In genomic region chr1:230123280-230124186, GRCh38 we compare ENCODE assay signal across 1 cellular context.
TF ChIP-seq lines count a peak whose summit lies in the region.

No MANE protein-coding gene starts in this region.

TF ChIP-seq in K562, 482 proteins besides CTCF, POLR2A, EP300 and RAD21 (continued from another document and continues in another):
- TF ChIP-seq ZNF592 (IDR thresholded peaks at IDR 0.05) (peak; percentile 84), SMAD1 (IDR thresholded peaks at IDR 0.05; ENCODE audit: low read depth, low read length, partially characterized antibody) (no peak), KLF16 (IDR thresholded peaks at IDR 0.05) (no peak), GABPA (tag; conservative IDR thresholded peaks at IDR 0.05; ENCODE audit: low read depth) (0 out of 2 replicates have a peak, but pooled peaks have one; percentile 0), HDAC6 (IDR thresholded peaks at IDR 0.05; ENCODE audit: low read depth, low read length) (no peak), ZNF449 (CRISPR knock-in tag; IDR thresholded peaks at IDR 0.05) (no peak), SRF (CRISPR knock-in tag; IDR thresholded peaks at IDR 0.05) (no peak), POU5F1 (IDR thresholded peaks at IDR 0.05; ENCODE audit: borderline replicate concordance, low read depth, low read length, partially characterized antibody) (no peak), HINFP (tag; conservative IDR thresholded peaks at IDR 0.05; ENCODE audit: low read depth) (no peak), NFE2L1 (tag; IDR thresholded peaks at IDR 0.05; ENCODE audit: borderline replicate concordance, low read depth) (no peak), USF1 (CRISPR knock-in tag; IDR thresholded peaks at IDR 0.05) (peak; percentile 86), RBM15 (IDR thresholded peaks at IDR 0.05; ENCODE audit: insufficient read depth, low read length) (no peak), ZNF274 (IDR thresholded peaks at IDR 0.05; ENCODE audit: borderline replicate concordance, low read depth, low read length) (no peak), PHB (CRISPR knock-in tag; IDR thresholded peaks at IDR 0.05) (no peak), MYC (IDR thresholded peaks at IDR 0.05; ENCODE audit: low read depth, low read length) (no peak), MYC (CRISPR knock-in tag; IDR thresholded peaks at IDR 0.05; ENCODE audit: borderline replicate concordance, low read depth) (no peak), BDP1 (IDR thresholded peaks at IDR 0.05; ENCODE audit: insufficient read depth, insufficient read length) (no peak), ZNF324 (CRISPR knock-in tag; IDR thresholded peaks at IDR 0.05) (no peak), DLX4 (CRISPR knock-in tag; IDR thresholded peaks at IDR 0.05) (no peak), L3MBTL2 (IDR thresholded peaks at IDR 0.05) (peak; percentile 88), ZNF639 (CRISPR knock-in tag; conservative IDR thresholded peaks at IDR 0.05 in 1 of 2, IDR thresholded peaks at IDR 0.05 in 1 of 2) (no peak; a peak in 1 of 4 replicates), ZFPM2 (CRISPR knock-in tag; IDR thresholded peaks at IDR 0.05) (no peak), E2F5 (CRISPR knock-in tag; IDR thresholded peaks at IDR 0.05) (no peak), ARHGAP35 (IDR thresholded peaks at IDR 0.05; ENCODE audit: partially characterized antibody) (no peak), MCM7 (IDR thresholded peaks at IDR 0.05) (no peak), KLF6 (CRISPR knock-in tag; IDR thresholded peaks at IDR 0.05; ENCODE audit: borderline replicate concordance) (no peak), ZNF589 (CRISPR knock-in tag; IDR thresholded peaks at IDR 0.05; ENCODE audit: low read depth) (0 out of 2 replicates have a peak, but pooled peaks have one; percentile 12), SMC3 (conservative IDR thresholded peaks at IDR 0.05; ENCODE audit: insufficient read depth, low read depth, low read length) (no peak), ZMIZ1 (IDR thresholded peaks at IDR 0.05; ENCODE audit: low read depth in 2 of 2, low read length in 2 of 2) (no peak), DEAF1 (CRISPR knock-in tag; IDR thresholded peaks at IDR 0.05) (no peak), BHLHE40 (IDR thresholded peaks at IDR 0.05; ENCODE audit: low read length) (peak; percentile 76), SFPQ (IDR thresholded peaks at IDR 0.05; ENCODE audit: low read depth, low read length) (no peak), EWSR1 (IDR thresholded peaks at IDR 0.05; ENCODE audit: borderline replicate concordance, low read depth, partially characterized antibody) (no peak), MTA2 (IDR thresholded peaks at IDR 0.05; ENCODE audit: low read depth) (no peak), FOXK1 (CRISPR knock-in tag; IDR thresholded peaks at IDR 0.05; ENCODE audit: borderline replicate concordance) (no peak), TCF3 (CRISPR knock-in tag; IDR thresholded peaks at IDR 0.05) (no peak), SREBF2 (CRISPR knock-in tag; IDR thresholded peaks at IDR 0.05) (no peak), SIN3B (IDR thresholded peaks at IDR 0.05; ENCODE audit: low read depth) (no peak), PTBP1 (IDR thresholded peaks at IDR 0.05; ENCODE audit: low read depth, low read length) (no peak), HIVEP1 (CRISPR knock-in tag; IDR thresholded peaks at IDR 0.05) (no peak), TAF9B (IDR thresholded peaks at IDR 0.05; ENCODE audit: partially characterized antibody) (no peak), BCOR (IDR thresholded peaks at IDR 0.05) (no peak), TCF7L2 (IDR thresholded peaks at IDR 0.05; ENCODE audit: low read depth, low read length) (no peak), CHD2 (IDR thresholded peaks at IDR 0.05; ENCODE audit: low read depth, low read length) (no peak), NR1H2 (CRISPR knock-in tag; IDR thresholded peaks at IDR 0.05) (no peak), ATF2 (CRISPR knock-in tag; IDR thresholded peaks at IDR 0.05) (no peak), RBM34 (IDR thresholded peaks at IDR 0.05; ENCODE audit: borderline replicate concordance, insufficient read depth, low read length) (no peak)
